ENCODE assay signal across 8 cellular contexts in the genomic region with DNA sequence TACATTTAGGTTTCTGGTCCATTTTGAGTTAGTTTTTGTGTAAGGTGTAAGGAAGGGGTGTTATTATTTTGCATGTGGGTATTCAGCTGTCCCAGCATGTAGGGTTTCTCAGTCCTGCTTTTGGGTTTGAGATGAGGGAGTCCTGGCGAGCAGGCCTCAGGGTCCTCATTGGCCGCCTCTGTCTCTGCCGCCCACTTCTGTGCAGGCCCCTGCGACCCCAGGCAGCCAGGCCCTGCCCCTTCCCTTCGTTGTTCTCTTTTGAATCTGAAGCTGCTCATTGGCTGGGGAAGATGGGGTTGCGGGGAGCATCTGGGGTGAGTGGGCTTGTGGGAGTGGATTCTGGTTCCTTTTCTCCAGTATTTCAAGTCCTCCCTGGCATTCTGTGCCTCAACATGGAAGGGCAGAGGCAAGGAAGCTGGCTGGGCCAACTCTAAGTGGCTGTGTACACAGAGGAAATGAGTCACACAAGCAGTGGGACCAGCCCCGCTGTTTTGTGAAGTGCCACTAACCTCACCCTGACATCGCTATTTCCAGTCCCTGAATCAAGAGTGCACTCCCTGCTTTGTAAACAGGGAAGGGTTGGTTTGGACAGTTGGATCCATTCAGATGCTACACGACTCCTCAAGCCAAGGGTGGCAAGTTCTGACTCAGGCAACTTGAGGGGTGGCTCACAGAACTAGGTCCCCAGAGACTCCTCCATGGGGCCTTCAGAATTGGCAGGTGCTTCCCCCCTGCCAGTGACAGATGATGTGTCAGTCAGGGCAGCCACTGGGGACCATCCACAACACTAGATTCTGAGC.
DNase-seq lines count a peak whose midpoint lies in the region; ATAC-seq and TF ChIP-seq lines count a peak whose summit lies in the region.
"Not testable (repeated sequence)": the region's sequence is repeated elsewhere in the genome, so short reads cannot be mapped to it uniquely, and the experiment has no call there.

No MANE protein-coding gene starts in this region.

- not testable (repeated sequence) for H3K9me3 Mint-ChIP-seq in activated naive CD8-positive, alpha-beta T cell treated with anti-CD3 and anti-CD28 coated beads, Interleukin-2, amount 50 U/mL, for 24 hours

- H2AFZ ChIP-seq in hepatocyte = not testable (repeated sequence)

- not testable (repeated sequence) for H3K79me2 ChIP-seq in hepatocyte

- not testable (repeated sequence) for TF ChIP-seq CTCF in AG09319 (IDR thresholded peaks at IDR 0.05; ENCODE audit: low read depth, low read length); hepatocyte (IDR thresholded peaks at IDR 0.05; ENCODE audit: poor library complexity)

- H3K27me3 ChIP-seq in hepatocyte = not testable (repeated sequence)

- not testable (repeated sequence) for H3K36me3 ChIP-seq in hepatocyte (replicated peaks; ENCODE audit: insufficient read depth, low read depth)

- H3K4me2 ChIP-seq in hepatocyte = not testable (repeated sequence)

- peaks cover 24% of the 10 kb centered on the region for H3K4me1 Mint-ChIP-seq in activated naive CD8-positive, alpha-beta T cell treated with anti-CD3 and anti-CD28 coated beads, Interleukin-2, amount 50 U/mL, for 24 hours

- H3K27ac ChIP-seq in hepatocyte = peak overlapping the region; percentile 66

- H3K36me3 Mint-ChIP-seq in activated naive CD8-positive, alpha-beta T cell treated with anti-CD3 and anti-CD28 coated beads, Interleukin-2, amount 50 U/mL, for 24 hours (ENCODE audit: low read depth) = not testable (repeated sequence)

- peak overlapping the region; percentile 37 for H3K4me3 Mint-ChIP-seq in activated naive CD8-positive, alpha-beta T cell treated with anti-CD3 and anti-CD28 coated beads, Interleukin-2, amount 50 U/mL, for 24 hours

- not testable (repeated sequence) for H4K20me1 ChIP-seq in hepatocyte (ENCODE audit: insufficient read depth, poor library complexity, severe bottlenecking)

- peak; percentile 92 for ATAC-seq in GM19025 (IDR thresholded peaks at IDR 0.05; ENCODE audit: low read depth, unreplicated experiment)
- ATAC-seq in HG03039 (IDR thresholded peaks at IDR 0.05; ENCODE audit: unreplicated experiment) = peak; percentile 82
- peak; percentile 98 for ATAC-seq in activated naive CD8-positive, alpha-beta T cell treated with anti-CD3 and anti-CD28 coated beads, Interleukin-2, amount 50 U/mL, for 24 hours

- DNase-seq in AG09319 (ENCODE audit: extremely low read depth, low read depth) = peak; percentile 4
- DNase-seq in NCI-H1436 (lab: John Stamatoyannopoulos, UW) = peak; percentile 77
- peak; percentile 7 for DNase-seq in T-helper 22 cell (ENCODE audit: low read depth)
- DNase-seq in activated naive CD8-positive, alpha-beta T cell treated with anti-CD3 and anti-CD28 coated beads, Interleukin-2, amount 50 U/mL, for 24 hours = peak; percentile 57
- DNase-seq in hepatocyte (ENCODE audit: low spot score) = peak; percentile 61
- peak; percentile 33 to 35 for DNase-seq in stimulated activated CD4-positive, alpha-beta T cell treated with anti-CD3 and anti-CD28 coated beads, Interleukin-2, amount 100 ng/mL, for 48 hours

- H3K9me2 ChIP-seq in hepatocyte (replicated peaks; ENCODE audit: insufficient read depth) = not testable (repeated sequence)

- H3K9me3 ChIP-seq in hepatocyte (ENCODE audit: low read depth) = not testable (repeated sequence)

- not testable (repeated sequence) for H3K4me1 ChIP-seq in hepatocyte (ENCODE audit: insufficient read depth)

- H3K27me3 Mint-ChIP-seq in activated naive CD8-positive, alpha-beta T cell treated with anti-CD3 and anti-CD28 coated beads, Interleukin-2, amount 50 U/mL, for 24 hours = not testable (repeated sequence)

- WGBS in hepatocyte (ENCODE audit: low lambda C conversion rate, missing lambda C conversion rate) = 74% methylated on average over 7 of the region's 9 CpGs

- not testable (repeated sequence) for H3K4me3 ChIP-seq in hepatocyte

- peak overlapping the region; percentile 88 for H3K27ac Mint-ChIP-seq in activated naive CD8-positive, alpha-beta T cell treated with anti-CD3 and anti-CD28 coated beads, Interleukin-2, amount 50 U/mL, for 24 hours

Comparison
In these comparisons a context has a peak if more than half of its experiments do, and no peak if none do; other contexts are left out.
1. DNase-seq: peak in every context shown above with its lines; median percentile 77 in NCI-H1436; 61 in hepatocyte; 57 in activated naive CD8-positive, alpha-beta T cell treated with anti-CD3 and anti-CD28 coated beads, Interleukin-2, amount 50 U/mL, for 24 hours; 34 in stimulated activated CD4-positive, alpha-beta T cell treated with anti-CD3 and anti-CD28 coated beads, Interleukin-2, amount 100 ng/mL, for 48 hours; 7 in T-helper 22 cell; 4 in AG09319.